ENCODE assay signal across 17 cellular contexts in genomic region chr5:178515776-178516561, GRCh38.
"Had no signal": no experiment of that assay in that cellular context is flagged by ENCODE, and none has a peak within 500 bp of the region (broad histone marks: within the 10 kb centered on the region; RNA-seq: fewer than 3 reads in every experiment).

No MANE protein-coding gene starts in this region.

- ATAC-seq: heart left ventricle, upper lobe of right lung had no signal

- H3K4me3 ChIP-seq: colonic mucosa, heart left ventricle, ovary, smooth muscle cell, tibial nerve, upper lobe of right lung, vagina had no signal

- H3K4me3 Mint-ChIP-seq: mesothelial cell of epicardium; nephron; stimulated activated naive CD8-positive, alpha-beta T cell treated with anti-CD3 and anti-CD28 coated beads, Interleukin-15, Interleukin-2, amounts not matched to agents 100 ng/mL and 50 ng/mL, for 24 hours had no signal

- DNase-seq: colonic mucosa; dermis blood vessel endothelial cell; heart left ventricle; hippocampal formation; kidney glomerular epithelial cell; nucleus accumbens; ovary; right cardiac atrium; stimulated activated CD4-positive, alpha-beta T cell treated with anti-CD3 and anti-CD28 coated beads, Interleukin-2, amount 100 ng/mL, for 48 hours; upper lobe of right lung had no signal

- H3K9me3 ChIP-seq: colonic mucosa, upper lobe of right lung, vagina had no signal

- H3K36me3 Mint-ChIP-seq: mesothelial cell of epicardium had no signal

- H3K9me3 Mint-ChIP-seq: stimulated activated naive CD8-positive, alpha-beta T cell treated with anti-CD3 and anti-CD28 coated beads, Interleukin-15, Interleukin-2, amounts not matched to agents 100 ng/mL and 50 ng/mL, for 24 hours had no signal

- H3K27ac Mint-ChIP-seq: mesothelial cell of epicardium; nephron; progenitor cell of endocrine pancreas; stimulated activated naive CD8-positive, alpha-beta T cell treated with anti-CD3 and anti-CD28 coated beads, Interleukin-15, Interleukin-2, amounts not matched to agents 100 ng/mL and 50 ng/mL, for 24 hours had no signal

- H3K4me1 ChIP-seq: colonic mucosa, heart left ventricle, tibial nerve, upper lobe of right lung, vagina had no signal

- H3K4me2 ChIP-seq: smooth muscle cell had no signal

- H3K27me3 ChIP-seq: colonic mucosa, heart left ventricle, ovary, tibial nerve, upper lobe of right lung, vagina had no signal

- H3K36me3 ChIP-seq: colonic mucosa, heart left ventricle, ovary, tibial nerve, upper lobe of right lung, vagina had no signal

- H3K4me1 Mint-ChIP-seq: mesothelial cell of epicardium had no signal

- H3K27ac ChIP-seq: colonic mucosa, heart left ventricle, ovary, tibial nerve, upper lobe of right lung, vagina had no signal
